In genomic region chr11:1468473-1469066, GRCh38 we compare ENCODE assay signal across 22 cellular contexts. TPM values are rescaled to one million over a fixed set of nuclear protein-coding genes. Genes with fewer than 3 reads are reported as not detected.
DNase-seq lines count a peak whose midpoint lies in the region; ATAC-seq, FAIRE-seq and TF ChIP-seq lines count a peak whose summit lies in the region.
"Had no signal": no experiment of that assay in that cellular context is flagged by ENCODE, and none has a peak within 500 bp of the region (broad histone marks: within the 10 kb centered on the region; RNA-seq: fewer than 3 reads in every experiment).

No MANE protein-coding gene starts in this region.

- H4K8ac ChIP-seq in IMR-90 (ENCODE audit: low read depth in 2 of 2, low read length in 2 of 2), result no peak overlapping the region

- H4K20me1 ChIP-seq in IMR-90 (ENCODE audit: insufficient read depth, low read length) (no peaks in the 10 kb centered on the region; the same call in 1 of the 2 replicates), K562 (replicated peaks; ENCODE audit: control insufficient read depth, insufficient read depth, low read length) (0 out of 2 replicates have a peak, but pooled peaks cover 11% of the 10 kb centered on the region)

- H3K9me1 ChIP-seq in IMR-90 (ENCODE audit: insufficient read depth, low read length) (no peaks in the 10 kb centered on the region), K562 (ENCODE audit: control insufficient read depth, insufficient read depth, low read length) (no peaks in the 10 kb centered on the region)

- no peaks in the 10 kb centered on the region for H3K4me1 Mint-ChIP-seq in T-helper 2 cell treated with Interferon-gamma antibody and Interleukin-4, amounts not matched to agents 5 μg/mL and 100 μg/mL, for 36 hours (ENCODE audit: low read depth)

- no peaks in the 10 kb centered on the region for H3K79me1 ChIP-seq in IMR-90 (ENCODE audit: low read depth in 1 of 2, low read length in 2 of 2)

- H3K14ac ChIP-seq in IMR-90 (replicated peaks; ENCODE audit: low read depth, low read length), result no peak overlapping the region

- no peak overlapping the region for H2BK5ac ChIP-seq in IMR-90 (ENCODE audit: low read depth, low read length, poor library complexity, severe bottlenecking)

- intact Hi-C loops in IMR-90 (cut with micrococcal nuclease) (no loop called here), K562 (cut with micrococcal nuclease) (no loop called here), right cardiac atrium (cut with DNase I) (no loop called here)

- H3K23ac ChIP-seq in IMR-90 (ENCODE audit: low read depth, low read length), result no peak overlapping the region

- no peaks in the 10 kb centered on the region for H3K79me2 ChIP-seq in K562 (ENCODE audit: control insufficient read depth, insufficient read depth, low read length)

- H3K4me1 ChIP-seq in IMR-90 (ENCODE audit: control insufficient read depth, insufficient read depth, low read length) (no peaks in the 10 kb centered on the region), K562 (replicated peaks in 1 of 2; ENCODE audit: control insufficient read depth in 2 of 2, insufficient read depth in 2 of 2, low read length in 2 of 2) (peaks cover 0 to 27% of the 10 kb centered on the region in 2 experiments; a peak in 2 of 5 replicates), right cardiac atrium (ENCODE audit: control insufficient read depth, insufficient read depth, low read length) (no peaks in the 10 kb centered on the region), stomach smooth muscle (ENCODE audit: control insufficient read depth, insufficient read depth, low read length) (peaks cover 15% of the 10 kb centered on the region)
- H3K4me1 ChIP-seq: SJCRH30 had no signal

- H3K36me3 ChIP-seq in IMR-90 (ENCODE audit: control insufficient read depth, insufficient read depth, low read length), result peaks cover 15% of the 10 kb centered on the region; the same call in 1 of the 2 replicates
- peaks cover 3% of the 10 kb centered on the region; the same call in 1 of the 3 replicates for H3K36me3 ChIP-seq in K562 (ENCODE audit: control insufficient read depth, insufficient read depth, low read length)
- peaks cover 35 to 41% of the 10 kb centered on the region in 2 donors for H3K36me3 ChIP-seq in stomach smooth muscle (ENCODE audit: control insufficient read depth in 2 of 2, insufficient read depth in 2 of 2, low read length in 2 of 2)
- H3K36me3 ChIP-seq: SJCRH30 had no signal

- TF ChIP-seq POLR2A in IMR-90 (IDR thresholded peaks at IDR 0.05; ENCODE audit: low read depth, low read length) (no peak), K562 (conservative IDR thresholded peaks at IDR 0.05) (no peak)

- dilution Hi-C loops in IMR-90 (cut with HindIII; ENCODE audit: low sequenced_read_pairs, unreplicated experiment), result no loop called here

- H4K5ac ChIP-seq in IMR-90 (ENCODE audit: low read depth, low read length), result no peak overlapping the region

- CTCF ChIA-PET in IMR-90 (lab: Yijun Ruan, JAX), result interaction anchor here (0.7 kb wide), 1 partner anchor 30 kb away, joined by 3 read pairs; no protein-coding TSS in a partner anchor
- CTCF ChIA-PET in K562 (lab: Yijun Ruan, JAX; ENCODE audit: low intra/inter-chr PET ratio), result no interaction called here

- H3K27ac ChIP-seq in IMR-90 (ENCODE audit: insufficient read depth, low read length) (no peak overlapping the region), K562 (ENCODE audit: extremely low read depth, low read depth, low read length) (no peak overlapping the region), right cardiac atrium (ENCODE audit: low read length) (no peak overlapping the region), stomach smooth muscle (ENCODE audit: low read length) (peak overlapping the region; percentile 49)
- H3K27ac ChIP-seq: C4-2B, GM23248, KMS-11, SJCRH30 had no signal

- H3K4me2 ChIP-seq in IMR-90 (ENCODE audit: low read depth, low read length), result no peak overlapping the region
- H3K4me2 ChIP-seq in K562 (ENCODE audit: insufficient read depth, low read length), result no peak overlapping the region
- H3K4me2 ChIP-seq: KMS-11 had no signal

- H2AK5ac ChIP-seq in IMR-90 (ENCODE audit: low read depth, low read length), result no peak overlapping the region

- no peaks in the 10 kb centered on the region for H3K27me3 Mint-ChIP-seq in T-helper 2 cell treated with Interferon-gamma antibody and Interleukin-4, amounts not matched to agents 5 μg/mL and 100 μg/mL, for 36 hours (ENCODE audit: low read depth)

- no peak for TF ChIP-seq CTCF in IMR-90 (conservative IDR thresholded peaks at IDR 0.05; ENCODE audit: low read depth, low read length)
- no peak for TF ChIP-seq CTCF in K562 (IDR thresholded peaks at IDR 0.05 in 2 of 3, conservative IDR thresholded peaks at IDR 0.05 in 1 of 3; ENCODE audit: insufficient read depth in 2 of 3, low read depth in 1 of 3, low read length in 3 of 3)

- no peak overlapping the region for H3K4ac ChIP-seq in IMR-90 (ENCODE audit: low read depth, low read length)

- H2AK9ac ChIP-seq in IMR-90 (replicated peaks; ENCODE audit: low read depth, low read length, poor library complexity), result peak overlapping the region; percentile 55

- H3K9me3 ChIP-seq in IMR-90 (ENCODE audit: control insufficient read depth, insufficient read depth, low read length) (no peaks in the 10 kb centered on the region), K562 (replicated peaks; ENCODE audit: control insufficient read depth, insufficient read depth, low read depth, low read length) (no peaks in the 10 kb centered on the region), right cardiac atrium (ENCODE audit: control insufficient read depth, low read length) (no peaks in the 10 kb centered on the region), stomach smooth muscle (ENCODE audit: control insufficient read depth in 2 of 2, low read length in 2 of 2) (no peaks in the 10 kb centered on the region)
- H3K9me3 ChIP-seq: SJCRH30 had no signal

- BruUV-seq in IMR-90 (replicated peaks; lab: Mats Ljungman, UMichigan) (no TSS peak), K562 (replicated peaks; lab: Mats Ljungman, UMichigan) (no TSS peak)

- TF ChIP-seq EP300 in K562 (IDR thresholded peaks at IDR 0.05; ENCODE audit: low read length), result no peak

- no peak overlapping the region for H2BK20ac ChIP-seq in IMR-90 (ENCODE audit: low read depth, low read length)

- POLR2A ChIA-PET in IMR-90 (lab: Charles Lee; ENCODE audit: unreplicated experiment), result no interaction called here
- POLR2A ChIA-PET in K562 (lab: Yijun Ruan, JAX), result no interaction called here

- H3K18ac ChIP-seq in IMR-90 (ENCODE audit: low read depth, low read length), result no peak overlapping the region

- no peak overlapping the region for H3K4me3 Mint-ChIP-seq in T-helper 2 cell treated with Interferon-gamma antibody and Interleukin-4, amounts not matched to agents 5 μg/mL and 100 μg/mL, for 36 hours
- H3K4me3 Mint-ChIP-seq: H9 had no signal

- TF ChIP-seq RAD21 in IMR-90 (IDR thresholded peaks at IDR 0.05; ENCODE audit: low read length) (no peak), K562 (CRISPR knock-in tag; conservative IDR thresholded peaks at IDR 0.05 in 1 of 2, IDR thresholded peaks at IDR 0.05 in 1 of 2) (no peak)

- no peak overlapping the region for H3K56ac ChIP-seq in IMR-90 (ENCODE audit: extremely low read depth, insufficient read depth, low read length)

- H3K9ac ChIP-seq in IMR-90 (ENCODE audit: low read depth, low read length), result no peak overlapping the region
- H3K9ac ChIP-seq in K562 (ENCODE audit: insufficient read depth in 1 of 2, low read depth in 2 of 2, low read length in 2 of 2), result no peak overlapping the region
- H3K9ac ChIP-seq in stomach smooth muscle (ENCODE audit: low read length in 2 of 2), result no peak overlapping the region
- H3K9ac ChIP-seq: GM23248, KMS-11 had no signal

- no peaks in the 10 kb centered on the region for H3K36me3 Mint-ChIP-seq in T-helper 2 cell treated with Interferon-gamma antibody and Interleukin-4, amounts not matched to agents 5 μg/mL and 100 μg/mL, for 36 hours (ENCODE audit: low read depth)

- H3K27me3 ChIP-seq in IMR-90 (ENCODE audit: control insufficient read depth, insufficient read depth, low read length), result no peaks in the 10 kb centered on the region
- no peaks in the 10 kb centered on the region; a peak in 1 of 5 replicates for H3K27me3 ChIP-seq in K562 (ENCODE audit: control insufficient read depth in 2 of 2, insufficient read depth in 2 of 2, low read length in 2 of 2)
- H3K27me3 ChIP-seq in right cardiac atrium (ENCODE audit: control insufficient read depth, insufficient read depth), result no peaks in the 10 kb centered on the region
- no peaks in the 10 kb centered on the region for H3K27me3 ChIP-seq in stomach smooth muscle (ENCODE audit: control insufficient read depth in 1 of 2, insufficient read depth in 2 of 2, low read length in 2 of 2)
- H3K27me3 ChIP-seq: SJCRH30 had no signal

- no peak overlapping the region for H4K91ac ChIP-seq in IMR-90 (ENCODE audit: insufficient read depth, low read depth, low read length)

- H2AFZ ChIP-seq in IMR-90 (replicated peaks; ENCODE audit: low read length, poor library complexity), result peak overlapping the region; percentile 58
- no peak overlapping the region for H2AFZ ChIP-seq in K562 (ENCODE audit: low read depth, low read length)
- H2AFZ ChIP-seq: GM23248 had no signal

- no peak overlapping the region for H3K4me3 ChIP-seq in IMR-90 (ENCODE audit: insufficient read depth, low read depth, low read length)
- no peak overlapping the region for H3K4me3 ChIP-seq in K562
- H3K4me3 ChIP-seq in right cardiac atrium (ENCODE audit: low read length), result no peak overlapping the region
- no peak overlapping the region for H3K4me3 ChIP-seq in stomach smooth muscle (ENCODE audit: low read length in 2 of 2)
- H3K4me3 ChIP-seq: GM23248, SJCRH30 had no signal

- no peak for FAIRE-seq in K562 (lab: Jason Lieb, UNC)
- FAIRE-seq: G401.6, GM12892 had no signal

- H3K9me3 Mint-ChIP-seq in T-helper 2 cell treated with Interferon-gamma antibody and Interleukin-4, amounts not matched to agents 5 μg/mL and 100 μg/mL, for 36 hours, result no peaks in the 10 kb centered on the region
- H3K9me3 Mint-ChIP-seq: H9 had no signal

- ATAC-seq in IMR-90 (ENCODE audit: low read depth) (no peak), K562 (no peak), right cardiac atrium (peak in 1 of 2 donors; percentile 1), HG02763 (IDR thresholded peaks at IDR 0.05; ENCODE audit: unreplicated experiment) (no peak)
- ATAC-seq: Panc1 had no signal

- 91% methylated on average over 6 of the region's 19 CpGs; no CpG with 5 or more reads in 1 of the 2 experiments for WGBS in IMR-90 (ENCODE audit: extremely low coverage in 2 of 2, insufficient read length in 1 of 2), 2 experiments
- 63% methylated on average over 7 of the region's 19 CpGs for WGBS in K562 (ENCODE audit: insufficient coverage, low coverage, missing lambda C conversion rate)
- 77% methylated on average over 19 of the region's 19 CpGs for WGBS in right cardiac atrium

- no peak overlapping the region for H2BK120ac ChIP-seq in IMR-90 (ENCODE audit: low read depth, low read length)

- in situ Hi-C loops in IMR-90 (cut with MboI; ENCODE audit: low sequenced_read_pairs), result no loop called here
- in situ Hi-C loops in K562 (cut with MboI), result no loop called here

- DNase-seq in IMR-90 (no peak), K562 (ENCODE audit: extremely low read depth in 1 of 4, low spot score in 3 of 4) (no peak), right cardiac atrium (peak in 2 of 3 donors; percentile 45 to 53), hypothalamus (lab: John Stamatoyannopoulos, UW) (no peak)
- DNase-seq in T-helper 2 cell treated with Interferon-gamma antibody and Interleukin-4, amounts not matched to agents 5 μg/mL and 100 μg/mL, for 36 hours (ENCODE audit: low spot score), result no peak
- DNase-seq in effector CD4-positive, alpha-beta T cell, result no peak
- DNase-seq: GM23248, H9, NCI-H1092 treated with DMSO at 0.1 percent for 48 hours, NCI-H1436 treated with DMSO at 0.1 percent for 48 hours, NCI-H1930, NCI-H226, NCI-H510A treated with DMSO at 0.1 percent for 48 hours, NCI-H82, SJCRH30 had no signal

- no peak overlapping the region for H3K27ac Mint-ChIP-seq in T-helper 2 cell treated with Interferon-gamma antibody and Interleukin-4, amounts not matched to agents 5 μg/mL and 100 μg/mL, for 36 hours
- H3K27ac Mint-ChIP-seq: H9 had no signal

- H2BK15ac ChIP-seq in IMR-90 (ENCODE audit: low read depth, low read length), result no peak overlapping the region

RNA-seq across cellular contexts. Expression of gene MOB2, which starts 18.0 kb away (rescaled TPM):
- 21.4 and 23.7 TPM in 2 replicates for total RNA-seq in IMR-90 (2012; rRNA removed)
- polyA plus RNA-seq in IMR-90 (2012; rRNA removed), result 36.2 and 40.7 TPM in 2 replicates
- 18.3 and 31.6 TPM in 2 replicates for polyA plus RNA-seq in IMR-90 (2012; cell fraction: cytosol; rRNA removed)
- 48.7 and 84.0 TPM in 2 replicates for polyA plus RNA-seq in IMR-90 (2012; cell fraction: nucleus; rRNA removed; ENCODE audit: low replicate concordance)
- 14.8 and 29.8 TPM in 2 replicates for total RNA-seq in K562 (2011; cell fraction: chromatin; rRNA removed; ENCODE audit: low replicate concordance)
- total RNA-seq in K562 (2011; cell fraction: nucleolus; rRNA removed), result 29.5 and 31.0 TPM in 2 replicates
- total RNA-seq in K562 (2011; cell fraction: nucleoplasm; rRNA removed), result 17.6 and 19.9 TPM in 2 replicates
- total RNA-seq in K562 (2014; rRNA removed), result 18.9 and 19.1 TPM in 2 replicates
- 9.0 and 16.7 TPM in 2 replicates for total RNA-seq in K562 (2014; rRNA removed; fragmentation: Illumina TruSeq; extraction: Trizol)
- total RNA-seq in K562 (2015; rRNA removed; fragmentation: Illumina TruSeq; extraction: Trizol), result 18.9 and 19.2 TPM in 2 replicates
- 23.6 and 24.9 TPM in 2 replicates for total RNA-seq in K562 (2021)
- polyA plus RNA-seq in K562 (2011; rRNA removed), result 30.4 and 33.3 TPM in 2 replicates
- 32.0 and 48.0 TPM in 2 replicates for polyA plus RNA-seq in K562 (2011; cell fraction: cytosol; rRNA removed)
- polyA plus RNA-seq in K562 (2011; cell fraction: nucleus; rRNA removed), result 38.7 and 62.4 TPM in 2 replicates
- polyA plus RNA-seq in K562 (2012), result 19.2 and 26.7 TPM in 2 replicates
- 36.8 and 46.3 TPM in 2 replicates for polyA plus RNA-seq in K562 (2014; fragmentation: Illumina TruSeq; extraction: Trizol)
- polyA plus RNA-seq in K562 (2014; fragmentation: Nextera tagmentation; extraction: Ambion mirVana), result under 1 TPM; 0.17 to 0.41 TPM
- polyA plus RNA-seq in K562 (2014; rRNA removed), result 24.3 and 27.5 TPM in 2 replicates
- polyA minus RNA-seq in K562 (2011; rRNA and poly(A)+ RNA removed), result 16.6 and 22.5 TPM in 2 replicates
- polyA minus RNA-seq in K562 (2011; cell fraction: cytosol; rRNA and poly(A)+ RNA removed), result 10.3 and 13.7 TPM in 2 replicates
- polyA minus RNA-seq in K562 (2011; cell fraction: nucleus; rRNA and poly(A)+ RNA removed), result 7.5 and 12.7 TPM in 2 replicates
- 10 to 100 TPM; 35.0 to 45.0 (median 42.0) TPM for total RNA-seq in right cardiac atrium
- 40.0 TPM for polyA plus RNA-seq in right cardiac atrium

Comparison
In these comparisons a context has a peak if more than half of its experiments do, and no peak if none do; other contexts are left out.
1. DNase-seq: peak in right cardiac atrium (2 of 3); none in IMR-90 (single experiment), K562 (0 of 4), T-helper 2 cell treated with Interferon-gamma antibody and Interleukin-4, amounts not matched to agents 5 μg/mL and 100 μg/mL, for 36 hours (single experiment), hypothalamus (0 of 51) and effector CD4-positive, alpha-beta T cell (single experiment).